ENCODE assay signal across 8 cellular contexts in the genomic region with DNA sequence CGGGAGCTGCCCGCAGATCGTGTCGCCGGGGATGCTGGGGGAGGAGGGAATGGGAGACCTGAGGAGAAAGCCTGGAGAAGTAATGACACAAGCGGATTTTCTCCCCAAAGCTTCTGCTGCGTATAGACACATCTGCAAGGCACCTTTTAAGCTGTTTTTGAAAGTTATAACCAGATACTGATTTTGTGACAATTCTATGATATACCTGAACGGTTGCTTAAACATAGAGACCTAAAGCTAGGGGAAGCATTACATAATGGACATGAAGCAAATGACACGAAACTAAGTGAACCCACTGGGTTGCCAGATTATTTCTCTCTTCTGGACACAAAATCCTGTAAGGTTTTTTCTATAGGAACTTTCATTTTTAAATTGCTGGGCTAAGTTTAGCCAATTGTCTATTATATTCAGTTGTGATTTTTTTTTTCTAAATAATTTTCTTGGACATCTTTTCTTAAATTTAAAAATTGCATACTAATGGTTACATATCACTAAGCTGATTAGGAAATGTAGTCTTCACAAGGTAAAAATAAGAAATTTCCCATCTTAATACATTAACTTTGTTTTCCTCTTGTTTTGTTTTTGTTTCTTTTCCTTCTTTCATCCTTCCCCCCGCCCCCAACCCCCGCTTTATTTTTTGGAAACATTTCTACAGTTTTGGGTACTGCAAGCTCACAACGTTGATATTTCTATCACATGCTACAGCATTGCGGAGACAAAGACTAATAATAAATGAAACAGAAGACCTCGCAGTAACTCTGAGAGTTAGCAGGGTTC. TPM values are rescaled to one million over a fixed set of nuclear protein-coding genes. Genes with fewer than 3 reads are reported as not detected.
A peak's percentile ranks its signal among the peaks of the same experiment; 100 is the strongest.
DNase-seq lines count a peak whose midpoint lies in the region; ATAC-seq and TF ChIP-seq lines count a peak whose summit lies in the region.

No MANE protein-coding gene starts in this region.

- no peaks in the 10 kb centered on the region; the same call in none of the 2 replicates for H3K27me3 ChIP-seq in GM06990 (replicated peaks; ENCODE audit: control insufficient read depth, insufficient read depth, low read length)
- H3K27me3 ChIP-seq in NT2/D1 (ENCODE audit: insufficient read depth, insufficient read length), result peaks cover 32% of the 10 kb centered on the region
- peaks cover 26% of the 10 kb centered on the region for H3K27me3 ChIP-seq in endodermal cell (ENCODE audit: control insufficient read depth, insufficient read depth, low read length, poor library complexity, severe bottlenecking)
- H3K27me3 ChIP-seq in osteoblast (ENCODE audit: insufficient read depth, low read length), result no peaks in the 10 kb centered on the region

- peaks cover 47% of the 10 kb centered on the region for H3K27me3 Mint-ChIP-seq in endodermal cell (ENCODE audit: insufficient read depth)

- peak overlapping the region; percentile 88 for H2AFZ ChIP-seq in osteoblast (ENCODE audit: low read length)

- TF ChIP-seq CTCF in GM06990 (IDR thresholded peaks at IDR 0.05; ENCODE audit: insufficient read depth, low read length, poor library complexity, severe bottlenecking), result no peak
- no peak for TF ChIP-seq CTCF in endodermal cell (conservative IDR thresholded peaks at IDR 0.05)
- TF ChIP-seq CTCF in osteoblast (IDR thresholded peaks at IDR 0.05; ENCODE audit: extremely low read depth, low read depth, low read length), result no peak

- no peaks in the 10 kb centered on the region for H4K20me1 ChIP-seq in osteoblast (ENCODE audit: insufficient read depth, low read length)

- H3K9me3 ChIP-seq in NT2/D1 (ENCODE audit: insufficient read depth, low read length) (no peaks in the 10 kb centered on the region), endodermal cell (ENCODE audit: control insufficient read depth, low read length) (no peaks in the 10 kb centered on the region), osteoblast (ENCODE audit: low read depth, low read length) (no peaks in the 10 kb centered on the region)

- DNase-seq in GM06990 (ENCODE audit: extremely low read depth, insufficient read length), result no peak
- no peak for DNase-seq in NT2/D1 (ENCODE audit: low read depth, low spot score)
- no peak for DNase-seq in endodermal cell
- DNase-seq in osteoblast (ENCODE audit: insufficient read length, low spot score, missing footprints), result peak; percentile 61
- no peak for DNase-seq in NCI-H1092 treated with DMSO at 0.1 percent for 48 hours (lab: John Stamatoyannopoulos, UW)
- no peak for DNase-seq in occipital lobe (lab: John Stamatoyannopoulos, UW)
- DNase-seq in activated naive CD4-positive, alpha-beta T cell (lab: John Stamatoyannopoulos, UW), result no peak

- H3K36me3 ChIP-seq in GM06990 (ENCODE audit: control insufficient read depth, insufficient read depth, low read length) (no peaks in the 10 kb centered on the region), NT2/D1 (ENCODE audit: insufficient read depth, insufficient read length, low read length) (peaks cover 2% of the 10 kb centered on the region), endodermal cell (ENCODE audit: control insufficient read depth, insufficient read depth, low read length) (no peaks in the 10 kb centered on the region), osteoblast (ENCODE audit: insufficient read depth, low read length) (no peaks in the 10 kb centered on the region)

- H3K9ac ChIP-seq in NT2/D1 (ENCODE audit: insufficient read length, low read depth), result peak overlapping the region; percentile 90
- H3K9ac ChIP-seq in endodermal cell (ENCODE audit: extremely low read depth, low read length, poor library complexity, severe bottlenecking), result peak overlapping the region; percentile 55

- 17% methylated on average over 14 of the region's 14 CpGs for WGBS in endodermal cell (ENCODE audit: insufficient coverage in 1 of 2, insufficient read length in 1 of 2), 2 experiments

- H3K9me3 Mint-ChIP-seq in endodermal cell, result no peaks in the 10 kb centered on the region

- peaks cover 10% of the 10 kb centered on the region for H3K79me2 ChIP-seq in osteoblast (ENCODE audit: insufficient read depth, low read length)

- peaks cover 10% of the 10 kb centered on the region for H3K4me1 Mint-ChIP-seq in endodermal cell

- H3K4me3 Mint-ChIP-seq in endodermal cell, result peak overlapping the region; percentile 67

- peak overlapping the region; percentile 39 for H3K27ac Mint-ChIP-seq in endodermal cell

- H3K27ac ChIP-seq in endodermal cell (ENCODE audit: low read depth, low read length) (no peak overlapping the region), osteoblast (ENCODE audit: low read depth, low read length) (peak overlapping the region; percentile 21)

- H3K4me2 ChIP-seq in osteoblast (ENCODE audit: insufficient read depth, low read length), result peak overlapping the region; percentile 85

- no peaks in the 10 kb centered on the region for H3K36me3 Mint-ChIP-seq in endodermal cell (ENCODE audit: low read depth)

- H3K4me3 ChIP-seq in GM06990 (replicated peaks; ENCODE audit: low read depth, low read length) (peak overlapping the region; percentile 67), NT2/D1 (ENCODE audit: insufficient read length, low read depth) (peak overlapping the region; percentile 84), endodermal cell (ENCODE audit: low read length) (peak overlapping the region; percentile 82), osteoblast (ENCODE audit: insufficient read depth, low read length) (peak overlapping the region; percentile 94)

- H3K4me1 ChIP-seq in NT2/D1 (ENCODE audit: insufficient read depth, insufficient read length), result no peaks in the 10 kb centered on the region
- H3K4me1 ChIP-seq in endodermal cell (ENCODE audit: control insufficient read depth, insufficient read depth, low read length), result no peaks in the 10 kb centered on the region
- peaks cover 13% of the 10 kb centered on the region for H3K4me1 ChIP-seq in osteoblast (ENCODE audit: insufficient read depth, low read length)

- ATAC-seq in GM18870 (IDR thresholded peaks at IDR 0.05; ENCODE audit: unreplicated experiment), result no peak

RNA-seq across cellular contexts. Expression of a gene that starts 1.3 kb away (rescaled TPM):
- total RNA-seq in endodermal cell (1 to 10 TPM; 3.4 to 3.6 TPM), osteoblast (5.4 and 5.9 TPM in 2 replicates), occipital lobe (22.3 TPM)
- polyA plus RNA-seq in endodermal cell (2013, experiment 1 of 2), result 8.3 TPM
- polyA plus RNA-seq in endodermal cell (2013, experiment 2 of 2), result 7.9 TPM
